ENCODE assay signal across 8 cellular contexts in the genomic region with DNA sequence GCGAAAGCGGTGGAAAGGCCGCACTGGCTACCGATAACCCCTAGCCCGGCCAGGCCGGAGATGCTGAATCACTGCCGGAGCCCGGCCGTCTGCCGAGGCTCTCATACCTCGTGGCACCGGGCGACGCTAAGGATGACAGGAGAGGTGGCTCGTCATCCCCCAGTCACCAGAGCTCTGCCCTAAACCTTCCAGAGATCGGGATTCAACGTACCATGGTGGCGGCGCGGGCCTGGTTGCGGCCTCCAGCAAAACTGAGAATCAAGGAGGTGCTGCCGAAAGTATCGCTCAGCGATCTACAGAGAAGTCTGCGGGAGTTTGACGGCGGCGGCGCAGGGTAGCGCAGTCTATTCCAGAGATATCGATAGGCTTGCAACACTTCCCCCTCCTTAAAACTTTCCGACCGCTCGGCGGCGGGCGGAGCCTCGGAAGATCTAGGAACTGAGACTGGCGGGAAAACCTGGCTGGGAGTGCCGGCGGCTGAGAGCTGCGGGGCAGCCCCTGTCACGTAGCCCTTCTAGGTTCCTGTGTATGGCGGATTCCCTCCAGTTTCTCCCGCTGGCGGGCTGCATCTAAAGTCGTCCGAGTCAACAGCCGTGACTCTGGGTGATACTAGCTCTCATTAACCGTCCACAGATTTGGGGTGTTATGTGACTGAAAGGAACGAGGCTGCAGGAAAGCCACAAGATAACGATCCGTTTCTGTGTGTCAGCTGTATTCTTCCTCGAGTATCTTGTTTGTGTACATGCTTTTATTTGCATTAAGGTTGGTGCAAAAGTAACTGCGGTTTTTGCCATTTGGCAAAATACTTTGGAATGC. TPM values are rescaled to one million over a fixed set of nuclear protein-coding genes. Genes with fewer than 3 reads are reported as not detected.
A peak's percentile ranks its signal among the peaks of the same experiment; 100 is the strongest.
DNase-seq lines count a peak whose midpoint lies in the region; ATAC-seq lines count a peak whose summit lies in the region.

A gene (minus strand): TSS at position 301 of the 816 bp plus-strand sequence. CDS start 87 bp downstream, at position 214.

- DNase-seq in DMS114 treated with DMSO at 0.1 percent for 48 hours (lab: John Stamatoyannopoulos, UW; ENCODE audit: unreplicated experiment): peak; percentile 91
- peak; percentile 64 for DNase-seq in OCI-M2 (lab: John Stamatoyannopoulos, UW; ENCODE audit: unreplicated experiment)
- peak; percentile 79 for DNase-seq in activated T-cell treated with anti-CD3 and anti-CD28 coated beads for 4 hours
- DNase-seq in epithelial cell of prostate (ENCODE audit: low read depth, low spot score): peak; percentile 63
- DNase-seq in mucosa of gallbladder (ENCODE audit: low spot score): peak; percentile 95
- DNase-seq in stimulated activated CD8-positive, alpha-beta memory T cell treated with anti-CD3 and anti-CD28 coated beads, Interleukin-4, amount 100 ng/mL, for 4 hours (ENCODE audit: low read depth in 2 of 2, low spot score in 1 of 2): peak; percentile 76 to 80

- H3K9me3 Mint-ChIP-seq in IgD-negative memory B cell: no peaks in the 10 kb centered on the region

- peak within 1 kb of the TSS; percentile 90 to 99 (median 97) for H3K4me3 Mint-ChIP-seq in IgD-negative memory B cell

- H3K4me1 Mint-ChIP-seq in IgD-negative memory B cell: peaks cover 11 to 26% (median 20%) of the 10 kb centered on the region in 3 donors

- peak; percentile 90 for ATAC-seq in GM21529 (IDR thresholded peaks at IDR 0.05; ENCODE audit: unreplicated experiment)

- H3K27me3 Mint-ChIP-seq in IgD-negative memory B cell: no peaks in the 10 kb centered on the region

- peak within 1 kb of the TSS; percentile 93 for H3K27ac ChIP-seq in epithelial cell of prostate

- no peaks in the 10 kb centered on the region for H3K36me3 Mint-ChIP-seq in IgD-negative memory B cell

- peak within 1 kb of the TSS; percentile 87 to 98 (median 96) for H3K27ac Mint-ChIP-seq in IgD-negative memory B cell

RNA-seq across cellular contexts. Expression of the gene that starts here (rescaled TPM):
- polyA plus RNA-seq in IgD-negative memory B cell: 138 TPM
- 106 TPM for total RNA-seq in mucosa of gallbladder

Comparison
In these comparisons a context has a peak if more than half of its experiments do, and no peak if none do; other contexts are left out.
1. Peak in every context shown above with its lines: DNase-seq, ATAC-seq and H3K27ac ChIP-seq.